In genomic region chr6:121521164-121521555, GRCh38 we compare ENCODE assay signal across 23 cellular contexts.
A peak's percentile ranks its signal among the peaks of the same experiment; 100 is the strongest.
DNase-seq lines count a peak whose midpoint lies in the region; ATAC-seq and TF ChIP-seq lines count a peak whose summit lies in the region.
"Had no signal": no experiment of that assay in that cellular context is flagged by ENCODE, and none has a peak within 500 bp of the region (broad histone marks: within the 10 kb centered on the region; RNA-seq: fewer than 3 reads in every experiment).

No MANE protein-coding gene starts in this region.

- no peaks in the 10 kb centered on the region for H3K36me3 ChIP-seq in esophagus muscularis mucosa
- H3K36me3 ChIP-seq in CD8-positive, alpha-beta T cell (ENCODE audit: insufficient read depth, low read length): no peaks in the 10 kb centered on the region
- H3K36me3 ChIP-seq: colonic mucosa, prostate gland had no signal

- peaks cover 0 to 54% (median 48%) of the 10 kb centered on the region in 4 donors for H3K4me1 ChIP-seq in esophagus muscularis mucosa
- H3K4me1 ChIP-seq in CD8-positive, alpha-beta T cell (ENCODE audit: insufficient read depth, low read length): no peaks in the 10 kb centered on the region
- H3K4me1 ChIP-seq: colonic mucosa, prostate gland, testis had no signal

- H3K36me3 Mint-ChIP-seq in osteocyte (ENCODE audit: unreplicated experiment): no peaks in the 10 kb centered on the region
- no peaks in the 10 kb centered on the region for H3K36me3 Mint-ChIP-seq in CD8-positive, alpha-beta T cell
- H3K36me3 Mint-ChIP-seq: CD4-positive, CD25-positive, alpha-beta regulatory T cell; naive thymus-derived CD8-positive, alpha-beta T cell had no signal

- H3K4me1 Mint-ChIP-seq in osteocyte (ENCODE audit: unreplicated experiment): peaks cover 56% of the 10 kb centered on the region
- no peaks in the 10 kb centered on the region for H3K4me1 Mint-ChIP-seq in CD8-positive, alpha-beta T cell (ENCODE audit: low read depth)
- H3K4me1 Mint-ChIP-seq: CD4-positive, CD25-positive, alpha-beta regulatory T cell; naive thymus-derived CD8-positive, alpha-beta T cell had no signal

- no peak for ATAC-seq in CD8-positive, alpha-beta T cell
- ATAC-seq in HG02588 (IDR thresholded peaks at IDR 0.05; ENCODE audit: unreplicated experiment) (no peak), GM21526 (IDR thresholded peaks at IDR 0.05; ENCODE audit: low FRiP score, unreplicated experiment) (no peak)
- ATAC-seq: naive thymus-derived CD8-positive, alpha-beta T cell; Right ventricle myocardium inferior had no signal

- H3K4me3 ChIP-seq in AG04450 (ENCODE audit: low read depth, low read length) (no peak overlapping the region), esophagus muscularis mucosa (no peak overlapping the region)
- no peak overlapping the region for H3K4me3 ChIP-seq in CD8-positive, alpha-beta T cell (ENCODE audit: low read depth, low read length)
- H3K4me3 ChIP-seq: colonic mucosa, prostate gland, testis had no signal

- no peaks in the 10 kb centered on the region for H3K27me3 ChIP-seq in AG04450 (ENCODE audit: control insufficient read depth, insufficient read depth, low read length)
- H3K27me3 ChIP-seq in esophagus muscularis mucosa: no peaks in the 10 kb centered on the region
- H3K27me3 ChIP-seq in CD8-positive, alpha-beta T cell (ENCODE audit: insufficient read depth, low read length): no peaks in the 10 kb centered on the region
- H3K27me3 ChIP-seq: colonic mucosa, testis had no signal

- TF ChIP-seq EP300 in esophagus muscularis mucosa (IDR thresholded peaks at IDR 0.05): no peak

- H3K4me3 Mint-ChIP-seq in osteocyte (ENCODE audit: unreplicated experiment): peak overlapping the region; percentile 55
- H3K4me3 Mint-ChIP-seq in CD8-positive, alpha-beta T cell: no peak overlapping the region
- H3K4me3 Mint-ChIP-seq: CD4-positive, CD25-positive, alpha-beta regulatory T cell; naive thymus-derived CD8-positive, alpha-beta T cell had no signal

- intact Hi-C loops in esophagus muscularis mucosa (cut with DNase I): no loop called here
- intact Hi-C loops in CD8-positive, alpha-beta T cell (cut with DNase I, micrococcal nuclease): no loop called here

- no peaks in the 10 kb centered on the region for H3K9me3 Mint-ChIP-seq in osteocyte (ENCODE audit: unreplicated experiment)
- H3K9me3 Mint-ChIP-seq in CD8-positive, alpha-beta T cell: no peaks in the 10 kb centered on the region
- H3K9me3 Mint-ChIP-seq: naive thymus-derived CD8-positive, alpha-beta T cell had no signal

- 48% methylated on average over 2 of the region's 2 CpGs for WGBS in esophagus muscularis mucosa

- peak overlapping the region; percentile 74 for H3K27ac ChIP-seq in AG04450 (ENCODE audit: low read depth, low read length)
- peak overlapping the region; percentile 76 to 84 (median 79) for H3K27ac ChIP-seq in esophagus muscularis mucosa (replicated peaks in 1 of 4)
- no peak overlapping the region for H3K27ac ChIP-seq in CD8-positive, alpha-beta T cell (ENCODE audit: low read depth, low read length)
- H3K27ac ChIP-seq: KMS-11 had no signal

- DNase-seq in AG04450 (ENCODE audit: low read depth, low spot score): no peak
- DNase-seq in RPMI7951 (ENCODE audit: low read depth): peak; percentile 90
- no peak for DNase-seq in esophagus muscularis mucosa (ENCODE audit: extremely low spot score)
- DNase-seq in osteocyte (ENCODE audit: extremely low spot score, unreplicated experiment): no peak
- DNase-seq in CD8-positive, alpha-beta T cell: no peak
- DNase-seq in activated gamma-delta T cell (lab: John Stamatoyannopoulos, UW): no peak
- DNase-seq: activated CD4-positive, alpha-beta T cell treated with anti-CD3 and anti-CD28 coated beads, Interleukin-2, amount 50 U/mL, for 4 hours; activated naive CD4-positive, alpha-beta T cell treated with Interleukin-2 at 50 U/mL for 16 hours; CD4-positive, CD25-positive, alpha-beta regulatory T cell; colonic mucosa; DMS79 treated with DMSO at 0.1 percent for 48 hours; H7; naive thymus-derived CD8-positive, alpha-beta T cell; NCI-H1048; NCI-H2081; stimulated activated CD4-positive, alpha-beta T cell treated with anti-CD3 and anti-CD28 coated beads, Interleukin-12 subunit alpha, Interleukin-12 subunit beta, amount 100 ng/mL, for 4 hours; T-helper 1 cell; testis had no signal

- H3K9me3 ChIP-seq in AG04450 (ENCODE audit: control insufficient read depth, insufficient read depth, low read length) (no peaks in the 10 kb centered on the region), esophagus muscularis mucosa (no peaks in the 10 kb centered on the region)
- no peaks in the 10 kb centered on the region for H3K9me3 ChIP-seq in CD8-positive, alpha-beta T cell (ENCODE audit: low read length)
- H3K9me3 ChIP-seq: colonic mucosa, prostate gland, testis had no signal

- no peak for TF ChIP-seq POLR2A in esophagus muscularis mucosa (IDR thresholded peaks at IDR 0.05; ENCODE audit: low read depth)

- CTCF ChIA-PET in AG04450 (lab: Charles Lee): interaction anchor here (0.6 to 0.7 kb wide), 5 partner anchors 17 to 744 kb away, joined by 3 to 12 read pairs (median 6); no protein-coding TSS in a partner anchor
- CTCF ChIA-PET in CD8-positive, alpha-beta T cell (lab: Charles Lee): interaction anchor here (2.0 kb wide), 1 partner anchor 11 kb away, joined by 5 read pairs; no protein-coding TSS in a partner anchor

- no peak for TF ChIP-seq CTCF in AG04450 (IDR thresholded peaks at IDR 0.05; ENCODE audit: low read depth, low read length)
- no peak for TF ChIP-seq CTCF in esophagus muscularis mucosa (IDR thresholded peaks at IDR 0.05)
- no peak for TF ChIP-seq CTCF in osteocyte (IDR thresholded peaks at IDR 0.05)
- TF ChIP-seq CTCF in CD8-positive, alpha-beta T cell (IDR thresholded peaks at IDR 0.05): no peak

- no peaks in the 10 kb centered on the region for H3K27me3 Mint-ChIP-seq in osteocyte (ENCODE audit: unreplicated experiment)
- H3K27me3 Mint-ChIP-seq in CD8-positive, alpha-beta T cell (ENCODE audit: low read depth): no peaks in the 10 kb centered on the region
- H3K27me3 Mint-ChIP-seq: CD4-positive, CD25-positive, alpha-beta regulatory T cell; naive thymus-derived CD8-positive, alpha-beta T cell had no signal

- POLR2A ChIA-PET in AG04450 (lab: Yijun Ruan, JAX): no interaction called here
- POLR2A ChIA-PET in CD8-positive, alpha-beta T cell (lab: Charles Lee): no interaction called here

- peak overlapping the region; percentile 96 for H3K27ac Mint-ChIP-seq in osteocyte (ENCODE audit: unreplicated experiment)
- H3K27ac Mint-ChIP-seq in CD8-positive, alpha-beta T cell: no peak overlapping the region
- H3K27ac Mint-ChIP-seq: CD4-positive, CD25-positive, alpha-beta regulatory T cell; naive thymus-derived CD8-positive, alpha-beta T cell had no signal
